In the genomic region with DNA sequence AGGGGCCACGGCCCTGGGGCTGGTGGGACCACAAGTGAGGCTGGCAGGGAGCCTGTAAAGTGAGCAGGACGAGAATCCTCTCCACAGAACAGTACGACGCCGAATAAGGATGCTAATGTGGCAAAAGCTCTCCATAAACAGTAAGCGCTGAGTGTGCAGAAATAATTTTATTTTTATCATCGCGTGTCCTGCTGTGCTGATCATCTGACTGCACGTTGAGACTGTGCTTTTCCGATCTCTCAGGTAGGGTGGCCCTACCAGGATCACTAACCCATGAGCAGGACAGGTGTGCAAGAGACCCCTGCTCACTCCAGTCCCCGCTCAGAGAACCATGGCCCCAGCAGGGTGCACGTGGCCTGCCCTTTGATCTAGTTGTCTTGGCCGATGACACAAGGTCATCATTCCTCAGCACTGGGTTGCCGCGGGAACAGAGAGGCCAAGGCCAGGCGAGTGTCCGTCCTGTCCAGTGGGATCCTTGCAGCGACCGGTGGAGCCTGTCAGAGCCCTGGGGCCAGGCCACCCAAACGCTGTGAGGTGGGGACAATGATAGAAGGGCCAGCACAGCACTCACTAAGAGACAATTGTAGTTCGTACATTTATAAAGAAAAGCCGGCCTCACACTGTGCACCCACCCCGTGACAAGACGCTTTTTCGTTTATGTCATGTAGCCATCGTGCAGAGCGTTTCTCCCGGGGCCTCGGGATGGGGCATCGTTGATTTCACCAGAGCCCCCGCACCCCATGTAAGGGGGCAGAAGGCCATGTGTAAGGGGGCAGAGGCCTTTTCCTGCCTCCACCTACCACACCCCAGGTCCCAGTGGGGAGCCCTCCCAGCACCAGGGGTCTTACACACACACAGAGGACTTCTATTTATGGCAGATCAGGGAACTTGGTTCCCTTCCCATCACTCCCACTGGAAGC, we compare ENCODE assay signal across 21 cellular contexts. TPM values are rescaled to one million over a fixed set of nuclear protein-coding genes. Genes with fewer than 3 reads are reported as not detected.
DNase-seq lines count a peak whose midpoint lies in the region; ATAC-seq and TF ChIP-seq lines count a peak whose summit lies in the region.
"Had no signal": no experiment of that assay in that cellular context is flagged by ENCODE, and none has a peak within 500 bp of the region (broad histone marks: within the 10 kb centered on the region; RNA-seq: fewer than 3 reads in every experiment).

No MANE protein-coding gene starts in this region.

- CTCF ChIA-PET in WTC11 (lab: Charles Lee), result interaction anchor here (0.6 kb wide), 1 partner anchor 7 kb away, joined by 3 read pairs; no protein-coding TSS in a partner anchor

- H3K9me3 Mint-ChIP-seq in activated naive CD8-positive, alpha-beta T cell treated with anti-CD3 and anti-CD28 coated beads, Interleukin-2, amount 10 ng/mL, durations not matched to agents 7 days and 5 days, result peaks cover 8% of the 10 kb centered on the region
- H3K9me3 Mint-ChIP-seq in activated naive CD8-positive, alpha-beta T cell treated with anti-CD3 and anti-CD28 coated beads, Interleukin-2, amount 50 U/mL, for 24 hours, result peaks cover 11% of the 10 kb centered on the region
- H3K9me3 Mint-ChIP-seq in WTC11, result peaks cover 20% of the 10 kb centered on the region
- peaks cover 9% of the 10 kb centered on the region in 2 donors for H3K9me3 Mint-ChIP-seq in stimulated activated naive B cell treated with anti-CD40 and anti-IgM and Interleukin-4, amounts not matched to agents 10 μg/mL and 1 μg/mL and 100 μg/mL, for 72 hours

- POLR2A ChIA-PET in activated naive CD8-positive, alpha-beta T cell treated with anti-CD3 and anti-CD28 coated beads, Interleukin-2, amount 10 ng/mL, durations not matched to agents 7 days and 5 days (lab: Charles Lee), result no interaction called here
- POLR2A ChIA-PET in WTC11 (lab: Charles Lee), result no interaction called here

- H3K27me3 ChIP-seq in thoracic aorta (replicated peaks; ENCODE audit: insufficient read depth), result no peaks in the 10 kb centered on the region
- H3K27me3 ChIP-seq: foreskin keratinocyte, vagina had no signal

- TF ChIP-seq CTCF in WTC11 (IDR thresholded peaks at IDR 0.05) (no peak), thoracic aorta (IDR thresholded peaks at IDR 0.05) (no peak)

- DNase-seq in activated naive CD8-positive, alpha-beta T cell treated with anti-CD3 and anti-CD28 coated beads, Interleukin-2, amount 10 ng/mL, durations not matched to agents 7 days and 5 days, result peak; percentile 16
- DNase-seq in activated naive CD8-positive, alpha-beta T cell treated with anti-CD3 and anti-CD28 coated beads, Interleukin-2, amount 50 U/mL, for 24 hours, result no peak
- DNase-seq in WTC11 (ENCODE audit: low spot score) (no peak), mesenteric fat pad (ENCODE audit: low spot score) (peak; percentile 84), thoracic aorta (ENCODE audit: low spot score) (no peak), DMS 273 treated with DMSO at 0.1 percent for 48 hours (lab: John Stamatoyannopoulos, UW) (no peak)
- no peak for DNase-seq in stimulated activated naive B cell treated with anti-CD40 and anti-IgM and Interleukin-4, amounts not matched to agents 10 μg/mL and 1 μg/mL and 100 μg/mL, for 72 hours
- DNase-seq: activated CD4-positive, alpha-beta T cell treated with anti-CD3 and anti-CD28 coated beads for 48 hours; amniotic stem cell; central memory CD4-positive, alpha-beta T cell; foreskin keratinocyte; midbrain; NCI-H1436; NCI-H2171; NCI-H526; OCI-M1; SIG-M5; T-cell had no signal

- no peak overlapping the region for H3K4me3 ChIP-seq in thoracic aorta
- H3K4me3 ChIP-seq: vagina had no signal

- peaks cover 33% of the 10 kb centered on the region for H3K27me3 Mint-ChIP-seq in activated naive CD8-positive, alpha-beta T cell treated with anti-CD3 and anti-CD28 coated beads, Interleukin-2, amount 10 ng/mL, durations not matched to agents 7 days and 5 days
- peaks cover 22% of the 10 kb centered on the region for H3K27me3 Mint-ChIP-seq in activated naive CD8-positive, alpha-beta T cell treated with anti-CD3 and anti-CD28 coated beads, Interleukin-2, amount 50 U/mL, for 24 hours
- peaks cover 39% of the 10 kb centered on the region for H3K27me3 Mint-ChIP-seq in WTC11 (ENCODE audit: low read depth)
- H3K27me3 Mint-ChIP-seq in stimulated activated naive B cell treated with anti-CD40 and anti-IgM and Interleukin-4, amounts not matched to agents 10 μg/mL and 1 μg/mL and 100 μg/mL, for 72 hours, result peaks cover 20 to 27% of the 10 kb centered on the region in 2 donors

- H3K9me3 ChIP-seq in thoracic aorta, result no peaks in the 10 kb centered on the region
- H3K9me3 ChIP-seq: vagina had no signal

- peaks cover 4% of the 10 kb centered on the region for H3K4me1 Mint-ChIP-seq in activated naive CD8-positive, alpha-beta T cell treated with anti-CD3 and anti-CD28 coated beads, Interleukin-2, amount 10 ng/mL, durations not matched to agents 7 days and 5 days
- H3K4me1 Mint-ChIP-seq in activated naive CD8-positive, alpha-beta T cell treated with anti-CD3 and anti-CD28 coated beads, Interleukin-2, amount 50 U/mL, for 24 hours, result peaks cover 6% of the 10 kb centered on the region
- H3K4me1 Mint-ChIP-seq in WTC11, result no peaks in the 10 kb centered on the region
- peaks cover 5 to 10% of the 10 kb centered on the region in 2 donors for H3K4me1 Mint-ChIP-seq in stimulated activated naive B cell treated with anti-CD40 and anti-IgM and Interleukin-4, amounts not matched to agents 10 μg/mL and 1 μg/mL and 100 μg/mL, for 72 hours

- peaks cover 8% of the 10 kb centered on the region for H3K36me3 Mint-ChIP-seq in activated naive CD8-positive, alpha-beta T cell treated with anti-CD3 and anti-CD28 coated beads, Interleukin-2, amount 10 ng/mL, durations not matched to agents 7 days and 5 days
- no peaks in the 10 kb centered on the region for H3K36me3 Mint-ChIP-seq in activated naive CD8-positive, alpha-beta T cell treated with anti-CD3 and anti-CD28 coated beads, Interleukin-2, amount 50 U/mL, for 24 hours (ENCODE audit: low read depth)
- peaks cover 13% of the 10 kb centered on the region for H3K36me3 Mint-ChIP-seq in WTC11
- peaks cover 4 to 13% of the 10 kb centered on the region in 2 donors for H3K36me3 Mint-ChIP-seq in stimulated activated naive B cell treated with anti-CD40 and anti-IgM and Interleukin-4, amounts not matched to agents 10 μg/mL and 1 μg/mL and 100 μg/mL, for 72 hours
- H3K36me3 Mint-ChIP-seq: T-cell had no signal

- H3K27ac Mint-ChIP-seq in activated naive CD8-positive, alpha-beta T cell treated with anti-CD3 and anti-CD28 coated beads, Interleukin-2, amount 10 ng/mL, durations not matched to agents 7 days and 5 days, result no peak overlapping the region
- no peak overlapping the region for H3K27ac Mint-ChIP-seq in activated naive CD8-positive, alpha-beta T cell treated with anti-CD3 and anti-CD28 coated beads, Interleukin-2, amount 50 U/mL, for 24 hours
- no peak overlapping the region for H3K27ac Mint-ChIP-seq in WTC11
- H3K27ac Mint-ChIP-seq in stimulated activated naive B cell treated with anti-CD40 and anti-IgM and Interleukin-4, amounts not matched to agents 10 μg/mL and 1 μg/mL and 100 μg/mL, for 72 hours, result no peak overlapping the region
- H3K27ac Mint-ChIP-seq: T-cell had no signal

- H3K36me3 ChIP-seq in thoracic aorta, result no peaks in the 10 kb centered on the region
- H3K36me3 ChIP-seq: vagina had no signal

- H3K27ac ChIP-seq in thoracic aorta, result peak overlapping the region; percentile 28 to 95
- H3K27ac ChIP-seq: C4-2B, foreskin keratinocyte, vagina had no signal

- no peak overlapping the region for H3K4me3 Mint-ChIP-seq in activated naive CD8-positive, alpha-beta T cell treated with anti-CD3 and anti-CD28 coated beads, Interleukin-2, amount 10 ng/mL, durations not matched to agents 7 days and 5 days
- H3K4me3 Mint-ChIP-seq in activated naive CD8-positive, alpha-beta T cell treated with anti-CD3 and anti-CD28 coated beads, Interleukin-2, amount 50 U/mL, for 24 hours, result no peak overlapping the region
- H3K4me3 Mint-ChIP-seq in WTC11, result no peak overlapping the region
- H3K4me3 Mint-ChIP-seq in stimulated activated naive B cell treated with anti-CD40 and anti-IgM and Interleukin-4, amounts not matched to agents 10 μg/mL and 1 μg/mL and 100 μg/mL, for 72 hours, result no peak overlapping the region
- H3K4me3 Mint-ChIP-seq: T-cell had no signal

- H3K4me1 ChIP-seq in thoracic aorta (ENCODE audit: control insufficient read depth in 1 of 2, low read depth in 2 of 2), result peaks cover 13 to 45% of the 10 kb centered on the region in 2 donors

- ATAC-seq in activated naive CD8-positive, alpha-beta T cell treated with anti-CD3 and anti-CD28 coated beads, Interleukin-2, amount 10 ng/mL, durations not matched to agents 7 days and 5 days (ENCODE audit: low read depth), result no peak
- no peak for ATAC-seq in activated naive CD8-positive, alpha-beta T cell treated with anti-CD3 and anti-CD28 coated beads, Interleukin-2, amount 50 U/mL, for 24 hours
- ATAC-seq in WTC11, result no peak
- ATAC-seq in thoracic aorta (ENCODE audit: insufficient number of reproducible peaks, low FRiP score, low read depth), result no peak
- no peak for ATAC-seq in GM19452 (IDR thresholded peaks at IDR 0.05; ENCODE audit: unreplicated experiment)
- ATAC-seq in stimulated activated naive B cell treated with anti-CD40 and anti-IgM and Interleukin-4, amounts not matched to agents 10 μg/mL and 1 μg/mL and 100 μg/mL, for 72 hours (replicated peaks), result no peak
- ATAC-seq: foreskin keratinocyte, T-cell had no signal

TF ChIP-seq in WTC11, 78 proteins besides CTCF, POLR2A, EP300 and RAD21:
- TF ChIP-seq, protein P1, sequence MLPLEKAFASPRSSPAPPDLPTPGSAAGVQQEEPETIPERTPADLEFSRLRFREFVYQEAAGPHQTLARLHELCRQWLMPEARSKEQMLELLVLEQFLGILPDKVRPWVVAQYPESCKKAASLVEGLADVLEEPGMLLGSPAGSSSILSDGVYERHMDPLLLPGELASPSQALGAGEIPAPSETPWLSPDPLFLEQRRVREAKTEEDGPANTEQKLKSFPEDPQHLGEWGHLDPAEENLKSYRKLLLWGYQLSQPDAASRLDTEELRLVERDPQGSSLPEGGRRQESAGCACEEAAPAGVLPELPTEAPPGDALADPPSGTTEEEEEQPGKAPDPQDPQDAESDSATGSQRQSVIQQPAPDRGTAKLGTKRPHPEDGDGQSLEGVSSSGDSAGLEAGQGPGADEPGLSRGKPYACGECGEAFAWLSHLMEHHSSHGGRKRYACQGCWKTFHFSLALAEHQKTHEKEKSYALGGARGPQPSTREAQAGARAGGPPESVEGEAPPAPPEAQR (CRISPR knock-in tag; IDR thresholded peaks at IDR 0.05), result no peak
- TF ChIP-seq GABPB1 (CRISPR knock-in tag; IDR thresholded peaks at IDR 0.05), result peak; percentile 27; the same call in 1 of the 2 replicates
TF ChIP-seq in WTC11: peak in this region for 1.

RNA-seq across cellular contexts. Expression of a gene that starts 52.7 kb away (rescaled TPM):
- 10 to 100 TPM; 48.3 to 48.4 TPM for total RNA-seq in activated naive CD8-positive, alpha-beta T cell treated with anti-CD3 and anti-CD28 coated beads, Interleukin-2, amount 10 ng/mL, durations not matched to agents 7 days and 5 days
- total RNA-seq in WTC11 (2021) (12.8 to 15.1 TPM (median 14.6 TPM) in 3 replicates), mesenteric fat pad (39.6 TPM), thoracic aorta (100 to 1,000 TPM; 124 to 201 TPM)

Comparison
In these comparisons a context has a peak if more than half of its experiments do, and no peak if none do; other contexts are left out.
1. DNase-seq: peak in activated naive CD8-positive, alpha-beta T cell treated with anti-CD3 and anti-CD28 coated beads, Interleukin-2, amount 10 ng/mL, durations not matched to agents 7 days and 5 days (single experiment) and mesenteric fat pad (single experiment); none in activated naive CD8-positive, alpha-beta T cell treated with anti-CD3 and anti-CD28 coated beads, Interleukin-2, amount 50 U/mL, for 24 hours (single experiment), WTC11 (single experiment), thoracic aorta (single experiment), DMS 273 treated with DMSO at 0.1 percent for 48 hours (single experiment) and stimulated activated naive B cell treated with anti-CD40 and anti-IgM and Interleukin-4, amounts not matched to agents 10 μg/mL and 1 μg/mL and 100 μg/mL, for 72 hours (single experiment).